Comparison of ENCODE assay signal across 28 cellular contexts in the genomic region with DNA sequence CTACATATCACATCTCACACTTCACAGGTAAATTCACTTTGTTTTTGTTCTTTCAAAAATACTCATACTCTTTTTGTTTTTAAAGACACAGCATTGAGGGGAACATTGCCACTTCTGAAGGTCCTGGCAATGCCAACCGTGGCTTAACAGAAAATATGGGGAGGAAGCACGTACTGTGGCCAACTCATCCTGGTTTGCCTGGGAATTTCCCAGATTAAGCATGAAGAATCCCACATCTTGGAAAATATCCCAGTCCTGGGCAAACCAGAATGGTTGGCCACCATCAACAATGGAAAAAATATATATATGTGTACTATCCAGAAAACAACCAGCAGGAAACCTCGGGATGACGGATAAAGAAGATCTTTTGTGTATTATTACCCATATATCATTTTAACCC.
"Had no signal": no experiment of that assay in that cellular context is flagged by ENCODE, and none has a peak within 500 bp of the region (broad histone marks: within the 10 kb centered on the region; RNA-seq: fewer than 3 reads in every experiment).

No MANE protein-coding gene starts in this region.

- H3K4me2 ChIP-seq: smooth muscle cell had no signal

- H3K36me3 ChIP-seq: heart left ventricle, left lung, lower lobe of right lung, uterus had no signal

- H3K4me3 ChIP-seq: dorsolateral prefrontal cortex, heart left ventricle, left lung, lower lobe of right lung, mucosa of descending colon, smooth muscle cell, uterus had no signal

- ATAC-seq: activated CD8-positive, alpha-beta T cell treated with anti-CD3 and anti-CD28 coated beads for 36 hours; activated T-cell treated with anti-CD3 and anti-CD28 coated beads, Interleukin-2, amount 50 U/mL, for 4 hours; activated T-helper 17 cell treated with anti-CD3 and anti-CD28 coated beads, Interleukin-2, amount 50 U/mL, for 72 hours; heart left ventricle; left lung; lower lobe of right lung; mucosa of descending colon; stimulated activated memory B cell treated with anti-CD40 and anti-IgM and Interleukin-4, amounts not matched to agents 10 μg/mL and 1 μg/mL and 100 μg/mL, for 72 hours; stimulated activated naive CD8-positive, alpha-beta T cell treated with anti-CD3 and anti-CD28 coated beads, Interleukin-15, amount 100 ng/mL, for 72 hours; T-helper 17 cell had no signal

- H3K4me1 ChIP-seq: heart left ventricle, left lung, lower lobe of right lung, uterus had no signal

- DNase-seq: activated B cell treated with CpG ODN at 0.5 μM for 24 hours; activated CD4-positive, alpha-beta T cell treated with anti-CD3 and anti-CD28 coated beads, Interleukin-2, amount 50 U/mL, for 1 hour; activated CD8-positive, alpha-beta T cell treated with anti-CD3 and anti-CD28 coated beads for 36 hours; activated gamma-delta T cell treated with Interleukin-2 at 50 U/mL for 16 hours; activated naive CD4-positive, alpha-beta T cell treated with anti-CD3 and anti-CD28 coated beads, Interleukin-2, amount 50 U/mL, for 16 hours; activated T-cell treated with anti-CD3 and anti-CD28 coated beads, Interleukin-2, amount 50 U/mL, for 4 hours; amniotic stem cell; central memory CD4-positive, alpha-beta T cell; dorsolateral prefrontal cortex; effector memory CD4-positive, alpha-beta T cell; erythroblast; heart left ventricle; left lung; lower lobe of right lung; mucosa of descending colon; retina; stimulated activated CD4-positive, alpha-beta T cell treated with anti-CD3 and anti-CD28 coated beads, Interleukin-1b, Interleukin-23, amount 100 ng/mL, for 48 hours; stimulated activated CD4-positive, alpha-beta T cell treated with anti-CD3 and anti-CD28 coated beads, Interleukin-4, amount 100 ng/mL, for 4 hours; stimulated activated CD8-positive, alpha-beta memory T cell treated with anti-CD3 and anti-CD28 coated beads, Interleukin-4, amount 100 ng/mL, for 48 hours; stimulated activated naive CD8-positive, alpha-beta T cell treated with anti-CD3 and anti-CD28 coated beads, Interleukin-15, amount 100 ng/mL, for 72 hours; substantia nigra; T-helper 17 cell; uterus had no signal

- H3K9me3 ChIP-seq: heart left ventricle, lower lobe of right lung, mucosa of descending colon, uterus had no signal

- H3K27me3 ChIP-seq: dorsolateral prefrontal cortex, heart left ventricle, left lung, uterus had no signal

- H3K27ac ChIP-seq: dorsolateral prefrontal cortex, heart left ventricle, left lung, lower lobe of right lung, uterus had no signal

- FAIRE-seq: astrocyte, colon had no signal
